9 cellular contexts compared by ENCODE assay signal in genomic region chr1:32619701-32620485, GRCh38. TPM values are rescaled to one million over a fixed set of nuclear protein-coding genes. Genes with fewer than 3 reads are reported as not detected.
DNase-seq lines count a peak whose midpoint lies in the region; ATAC-seq, FAIRE-seq and TF ChIP-seq lines count a peak whose summit lies in the region.
"Had no signal": no experiment of that assay in that cellular context is flagged by ENCODE, and none has a peak within 500 bp of the region (broad histone marks: within the 10 kb centered on the region; RNA-seq: fewer than 3 reads in every experiment).

No MANE protein-coding gene starts in this region.

- peak; percentile 67 for ATAC-seq in HG03378 (IDR thresholded peaks at IDR 0.05; ENCODE audit: unreplicated experiment)
- no peak for ATAC-seq in left lobe of liver

- DNase-seq in D721Med (ENCODE audit: insufficient read length, low spot score) (no peak), GM19238 (ENCODE audit: insufficient read length, low spot score) (peak; percentile 18), epithelial cell of esophagus (ENCODE audit: low read depth) (peak; percentile 12), left lobe of liver (ENCODE audit: low spot score) (no peak), GOT3 (lab: John Stamatoyannopoulos, UW) (no peak), iPS-NIHi11 (ENCODE audit: low spot score) (no peak), GDM1 (lab: John Stamatoyannopoulos, UW) (no peak)

- no peak for FAIRE-seq in D721Med (lab: Jason Lieb, UNC)
- FAIRE-seq: H1 had no signal

- TF ChIP-seq CTCF in D721Med (IDR thresholded peaks at IDR 0.05; ENCODE audit: insufficient read depth, missing control alignments) (peak; percentile 24), epithelial cell of esophagus (IDR thresholded peaks at IDR 0.05; ENCODE audit: insufficient read depth, low read depth, low read length, missing control alignments) (no peak)

- H3K4me3 ChIP-seq in epithelial cell of esophagus (ENCODE audit: low read length), result no peak overlapping the region

RNA-seq across cellular contexts. Expression of gene ZBTB8OS, which starts 30.5 kb away (rescaled TPM):
- 22.7 TPM for total RNA-seq in left lobe of liver

RNA-seq across cellular contexts. Expression of gene RBBP4, which starts 31.1 kb away (rescaled TPM):
- 52.3 TPM for total RNA-seq in left lobe of liver

Comparison
In these comparisons a context has a peak if more than half of its experiments do, and no peak if none do; other contexts are left out.
1. DNase-seq: peak in GM19238 (single experiment) and epithelial cell of esophagus (single experiment); none in D721Med (single experiment), left lobe of liver (single experiment), GOT3 (single experiment), iPS-NIHi11 (single experiment) and GDM1 (single experiment).